17 cellular contexts compared by ENCODE assay signal in the genomic region with DNA sequence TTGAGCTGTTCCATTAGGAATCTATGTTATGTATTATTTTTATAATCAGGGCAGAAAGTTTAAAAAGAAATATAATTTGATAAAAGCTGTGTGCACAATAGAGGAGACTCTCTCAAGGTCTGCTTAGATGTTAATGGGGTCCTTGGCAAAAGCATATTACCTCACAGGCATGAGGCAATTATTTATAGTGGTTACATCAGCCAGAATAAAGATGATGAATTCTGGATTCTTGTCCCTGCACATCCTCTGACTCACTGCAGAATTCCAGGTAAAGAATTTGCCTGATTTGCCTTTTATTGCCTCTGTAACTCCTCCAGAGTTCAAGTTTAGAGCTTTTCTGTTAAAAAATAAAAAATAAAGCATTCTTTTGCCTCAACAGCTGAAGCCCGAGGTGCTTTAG.
DNase-seq lines count a peak whose midpoint lies in the region; ATAC-seq and TF ChIP-seq lines count a peak whose summit lies in the region.
"Had no signal": no experiment of that assay in that cellular context is flagged by ENCODE, and none has a peak within 500 bp of the region (broad histone marks: within the 10 kb centered on the region; RNA-seq: fewer than 3 reads in every experiment).

No MANE protein-coding gene starts in this region.

- H3K9me3 Mint-ChIP-seq in activated naive CD8-positive, alpha-beta T cell treated with anti-CD3 and anti-CD28 coated beads, Interleukin-2, amount 50 U/mL, for 24 hours = peaks cover under 1% of the 10 kb centered on the region

- DNase-seq in AG09309 (ENCODE audit: low read depth) (peak; percentile 20), foreskin keratinocyte (peak; percentile 73 to 89), NCI-H1436 (lab: John Stamatoyannopoulos, UW) (no peak), GM19240 (ENCODE audit: insufficient read length, low spot score) (no peak), left colon (no peak)
- no peak for DNase-seq in activated naive CD8-positive, alpha-beta T cell treated with anti-CD3 and anti-CD28 coated beads, Interleukin-2, amount 50 U/mL, for 24 hours
- DNase-seq: activated B cell treated with CpG ODN at 0.5 μM for 24 hours; activated T-cell treated with anti-CD3 and anti-CD28 coated beads for 4 hours; esophagus squamous epithelium; KBM-7; NCI-H2171; SHP77; stimulated activated CD4-positive, alpha-beta T cell treated with anti-CD3 and anti-CD28 coated beads, Interleukin-15, amount 100 ng/mL, for 24 hours had no signal

- CTCF ChIA-PET in HEK293 (lab: Yijun Ruan, JAX) = interaction anchor here (1.2 kb wide), 1 partner anchor 138 kb away, joined by 3 read pairs; no protein-coding TSS in a partner anchor

- peaks cover 19% of the 10 kb centered on the region for H3K27me3 Mint-ChIP-seq in activated naive CD8-positive, alpha-beta T cell treated with anti-CD3 and anti-CD28 coated beads, Interleukin-2, amount 50 U/mL, for 24 hours

- no peak for ATAC-seq in activated naive CD8-positive, alpha-beta T cell treated with anti-CD3 and anti-CD28 coated beads, Interleukin-2, amount 50 U/mL, for 24 hours
- peak; percentile 77 for ATAC-seq in foreskin keratinocyte
- no peak for ATAC-seq in GM21528 (IDR thresholded peaks at IDR 0.05; ENCODE audit: low FRiP score, unreplicated experiment)
- no peak for ATAC-seq in left colon

- H3K4me1 ChIP-seq in HEK293 (ENCODE audit: control insufficient read depth, insufficient read depth, low read length) (0 out of 2 replicates have a peak, but pooled peaks cover 9% of the 10 kb centered on the region), foreskin keratinocyte (peaks cover 33% of the 10 kb centered on the region)

- POLR2A ChIA-PET in HEK293 (lab: Yijun Ruan, JAX) = no interaction called here

- no peaks in the 10 kb centered on the region for H3K36me3 ChIP-seq in HEK293 (ENCODE audit: control insufficient read depth in 2 of 2, insufficient read depth in 1 of 2, low read length in 2 of 2)
- H3K36me3 ChIP-seq: cardiac muscle cell, esophagus squamous epithelium had no signal

- no peaks in the 10 kb centered on the region for H3K27me3 ChIP-seq in foreskin keratinocyte
- H3K27me3 ChIP-seq: cardiac muscle cell, esophagus squamous epithelium had no signal

- peak overlapping the region; percentile 4 for H3K27ac Mint-ChIP-seq in activated naive CD8-positive, alpha-beta T cell treated with anti-CD3 and anti-CD28 coated beads, Interleukin-2, amount 50 U/mL, for 24 hours
- H3K27ac Mint-ChIP-seq: activated B cell treated with CpG ODN at 0.5 μM for 24 hours had no signal

- H3K9me3 ChIP-seq in HEK293 (ENCODE audit: control insufficient read depth, insufficient read depth, low read depth, low read length) = no peaks in the 10 kb centered on the region
- H3K9me3 ChIP-seq: esophagus squamous epithelium had no signal

- H3K4me3 Mint-ChIP-seq in activated naive CD8-positive, alpha-beta T cell treated with anti-CD3 and anti-CD28 coated beads, Interleukin-2, amount 50 U/mL, for 24 hours = no peak overlapping the region
- H3K4me3 Mint-ChIP-seq: activated B cell treated with CpG ODN at 0.5 μM for 24 hours had no signal

- no peaks in the 10 kb centered on the region for H3K36me3 Mint-ChIP-seq in activated naive CD8-positive, alpha-beta T cell treated with anti-CD3 and anti-CD28 coated beads, Interleukin-2, amount 50 U/mL, for 24 hours (ENCODE audit: low read depth)
- H3K36me3 Mint-ChIP-seq: CD14-positive monocyte had no signal

- no peak for TF ChIP-seq CTCF in AG09309 (IDR thresholded peaks at IDR 0.05; ENCODE audit: control insufficient read depth, insufficient read depth, low read depth, low read length, missing control alignments)
- no peak for TF ChIP-seq CTCF in HEK293 (tag by site-specific recombination; IDR thresholded peaks at IDR 0.05)
- TF ChIP-seq CTCF in foreskin keratinocyte (conservative IDR thresholded peaks at IDR 0.05) = no peak

- H3K4me3 ChIP-seq in AG09309 (ENCODE audit: control insufficient read depth, low read depth, low read length) = no peak overlapping the region
- H3K4me3 ChIP-seq in HEK293 (ENCODE audit: low read depth, low read length) = no peak overlapping the region
- H3K4me3 ChIP-seq: cardiac muscle cell, esophagus squamous epithelium had no signal

- intact Hi-C loops in left colon (cut with DNase I, micrococcal nuclease) = no loop called here

- H3K4me1 Mint-ChIP-seq in activated naive CD8-positive, alpha-beta T cell treated with anti-CD3 and anti-CD28 coated beads, Interleukin-2, amount 50 U/mL, for 24 hours = peaks cover 12% of the 10 kb centered on the region
- H3K4me1 Mint-ChIP-seq: activated B cell treated with CpG ODN at 0.5 μM for 24 hours had no signal

- H3K27ac ChIP-seq in HEK293 (ENCODE audit: extremely low read depth, low read depth, low read length) = no peak overlapping the region
- peak overlapping the region; percentile 94 for H3K27ac ChIP-seq in foreskin keratinocyte
- H3K27ac ChIP-seq: cardiac muscle cell, esophagus squamous epithelium had no signal

TF ChIP-seq in HEK293, 187 proteins besides CTCF, POLR2A, EP300 and RAD21 (continues in another document):
- no peak for TF ChIP-seq ZBTB10 (tag by site-specific recombination; IDR thresholded peaks at IDR 0.05)
- TF ChIP-seq ZBTB21 (tag by site-specific recombination; IDR thresholded peaks at IDR 0.05) = peak; percentile 57; the same call in 1 of the 2 replicates
- TF ChIP-seq ZNF658 (tag by site-specific recombination; IDR thresholded peaks at IDR 0.05) = no peak
- TF ChIP-seq ZNF518A (tag by site-specific recombination; conservative IDR thresholded peaks at IDR 0.05; ENCODE audit: low read depth) = peak; percentile 43
- TF ChIP-seq ZFP41 (tag by site-specific recombination; IDR thresholded peaks at IDR 0.05; ENCODE audit: borderline replicate concordance) = no peak
- peak; percentile 59; the same call in 1 of the 2 replicates for TF ChIP-seq PRDM6 (tag by site-specific recombination; IDR thresholded peaks at IDR 0.05)

Comparison
In these comparisons a context has a peak if more than half of its experiments do, and no peak if none do; other contexts are left out.
1. DNase-seq: peak in AG09309 (single experiment) and foreskin keratinocyte (2 of 2); none in activated naive CD8-positive, alpha-beta T cell treated with anti-CD3 and anti-CD28 coated beads, Interleukin-2, amount 50 U/mL, for 24 hours (single experiment), NCI-H1436 (single experiment), GM19240 (single experiment) and left colon (0 of 2).